8 cellular contexts compared by ENCODE assay signal in genomic region chr16:70454221-70455034, GRCh38. TPM values are rescaled to one million over a fixed set of nuclear protein-coding genes. Genes with fewer than 3 reads are reported as not detected.
A peak's percentile ranks its signal among the peaks of the same experiment; 100 is the strongest.
DNase-seq lines count a peak whose midpoint lies in the region; ATAC-seq and TF ChIP-seq lines count a peak whose summit lies in the region.

Gene FCSK (plus strand): TSS chr16:70454595. CDS start chr16:70463191, 8,596 bp downstream.

- 0% methylated on average over 7 to 11 of the region's 67 CpGs for WGBS in gastroesophageal sphincter (ENCODE audit: low coverage in 1 of 2), 2 donors

- peaks cover 13% of the 10 kb centered on the region for H3K27me3 ChIP-seq in gastroesophageal sphincter
- H3K27me3 ChIP-seq in neutrophil: peaks cover 23% of the 10 kb centered on the region

- TF ChIP-seq POLR2A in gastroesophageal sphincter (IDR thresholded peaks at IDR 0.05): peak in 1 of 2 donors; percentile 28

- H3K4me3 ChIP-seq in gastroesophageal sphincter: peak within 1 kb of the TSS; percentile 93 to 97
- peak within 1 kb of the TSS; percentile 91 to 95 for H3K4me3 ChIP-seq in neutrophil (ENCODE audit: low read depth in 1 of 2, low read length in 1 of 2)

- in situ Hi-C loops in Caki2 (cut with HindIII; ENCODE audit: low pct_unique_long_range_greater_than_20kb, low sequenced_read_pairs): no loop called here

- peak in 2 of 4 experiments; percentile 17 to 36 for TF ChIP-seq CTCF in gastroesophageal sphincter (IDR thresholded peaks at IDR 0.05)
- TF ChIP-seq CTCF in neutrophil (IDR thresholded peaks at IDR 0.05): no peak

- no peak for TF ChIP-seq EP300 in gastroesophageal sphincter (IDR thresholded peaks at IDR 0.05)

- H3K4me1 ChIP-seq in gastroesophageal sphincter (peaks cover 0 to 25% (median 10%) of the 10 kb centered on the region in 3 donors), neutrophil (ENCODE audit: control insufficient read depth in 1 of 2, insufficient read depth in 1 of 2, low read depth in 1 of 2, low read length in 1 of 2) (peaks cover 13% of the 10 kb centered on the region in 2 experiments)

- ATAC-seq in GM19467 (IDR thresholded peaks at IDR 0.05; ENCODE audit: unreplicated experiment) (peak; percentile 68), gastroesophageal sphincter (peak; percentile 88)

- DNase-seq in Caki2 (ENCODE audit: low read depth) (peak; percentile 91), HS-27A (ENCODE audit: low read depth) (peak; percentile 30), RPMI8226 (peak; percentile 81), activated gamma-delta T cell treated with Interleukin-2 at 50 U/mL for 16 hours (peak; percentile 62), substantia nigra (lab: John Stamatoyannopoulos, UW) (peak in 45 of 49 donors; percentile 20 to 91 (median 63))

- peak within 1 kb of the TSS; percentile 70 to 96 (median 94) for H3K27ac ChIP-seq in gastroesophageal sphincter
- H3K27ac ChIP-seq in neutrophil: peak within 1 kb of the TSS; percentile 87
- H3K27ac ChIP-seq in substantia nigra (ENCODE audit: low read depth, low read length, poor library complexity, severe bottlenecking): peak within 1 kb of the TSS; percentile 97

- H3K36me3 ChIP-seq in gastroesophageal sphincter: no peaks in the 10 kb centered on the region
- no peaks in the 10 kb centered on the region for H3K36me3 ChIP-seq in neutrophil

- H3K9me3 ChIP-seq in gastroesophageal sphincter (no peaks in the 10 kb centered on the region), neutrophil (no peaks in the 10 kb centered on the region)

RNA-seq across cellular contexts. Expression of gene FCSK, which starts in this region (rescaled TPM):
- total RNA-seq in Caki2 (2014; rRNA removed; shearing (Covaris generic); ENCODE audit: low replicate concordance): 22.2 and 32.7 TPM in 2 replicates
- 10 to 100 TPM in 3 of 4 donors, 1 to 10 TPM in 1; 6.9 to 21.8 (median 12.4) TPM for total RNA-seq in gastroesophageal sphincter

Comparison
In these comparisons a context has a peak if more than half of its experiments do, and no peak if none do; other contexts are left out.
1. Peak in every context shown above with its lines: DNase-seq, ATAC-seq, H3K4me3 ChIP-seq and H3K27ac ChIP-seq.
2. DNase-seq: peak in every context shown above with its lines; median percentile 91 in Caki2; 81 in RPMI8226; 63 in substantia nigra; 62 in activated gamma-delta T cell treated with Interleukin-2 at 50 U/mL for 16 hours; 30 in HS-27A.